Comparison of ENCODE assay signal across 12 cellular contexts in the genomic region with DNA sequence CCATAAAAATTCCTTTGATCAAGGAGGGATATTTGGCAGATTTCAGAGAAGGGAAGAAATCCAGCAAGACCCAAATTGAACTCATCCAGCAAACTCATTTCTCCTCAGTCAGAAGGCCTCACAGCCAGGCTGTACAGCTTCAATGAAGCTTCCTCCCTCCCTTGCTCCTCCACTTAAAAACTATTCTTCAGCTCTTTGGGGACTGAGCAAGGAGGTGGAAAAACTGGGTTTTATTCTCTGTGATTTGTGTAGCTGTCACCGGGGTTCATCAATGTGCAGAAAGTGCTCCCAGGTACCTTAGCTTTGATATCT.
DNase-seq lines count a peak whose midpoint lies in the region; ATAC-seq and TF ChIP-seq lines count a peak whose summit lies in the region.
"Had no signal": no experiment of that assay in that cellular context is flagged by ENCODE, and none has a peak within 500 bp of the region (broad histone marks: within the 10 kb centered on the region; RNA-seq: fewer than 3 reads in every experiment).

No MANE protein-coding gene starts in this region.

- H3K4me1 ChIP-seq in GM23338 (ENCODE audit: insufficient read depth) = peaks cover 6% of the 10 kb centered on the region

- no peak overlapping the region for H3K4me2 ChIP-seq in GM23338

- no peaks in the 10 kb centered on the region for H3K79me2 ChIP-seq in GM23338 (replicated peaks; ENCODE audit: insufficient read depth)

- intact Hi-C loops in dorsolateral prefrontal cortex (cut with DNase I) = no loop called here

- H3K4me1 Mint-ChIP-seq in GM23338 (peaks cover 5% of the 10 kb centered on the region; the same call in 2 of the 3 replicates), progenitor cell of endocrine pancreas (ENCODE audit: low read depth) (peaks cover 3% of the 10 kb centered on the region)

- H3K9me2 ChIP-seq in GM23338 (ENCODE audit: insufficient read depth) = no peaks in the 10 kb centered on the region

- H3K4me3 Mint-ChIP-seq in GM23338 (peak overlapping the region; percentile 97), progenitor cell of endocrine pancreas (ENCODE audit: low read depth) (peak overlapping the region; percentile 87)

- DNase-seq in GM23338 (ENCODE audit: low spot score) = no peak
- peak; percentile 7 for DNase-seq in LHCN-M2 (ENCODE audit: low read depth)
- DNase-seq in dorsolateral prefrontal cortex = no peak
- DNase-seq in progenitor cell of endocrine pancreas (ENCODE audit: low spot score, unreplicated experiment) = no peak
- DNase-seq in cerebellar cortex (ENCODE audit: low spot score) = no peak
- no peak for DNase-seq in NCI-H1436 (lab: John Stamatoyannopoulos, UW)
- DNase-seq in dermis blood vessel endothelial cell = no peak
- DNase-seq: central memory CD4-positive, alpha-beta T cell; left ventricle myocardium inferior; T1000 had no signal

- no peaks in the 10 kb centered on the region for H3K36me3 ChIP-seq in GM23338 (ENCODE audit: insufficient read depth)
- H3K36me3 ChIP-seq: left ventricle myocardium inferior had no signal

- peak; percentile 22 for ATAC-seq in GM23338

- H2AFZ ChIP-seq in GM23338 = no peak overlapping the region

- peaks cover 8% of the 10 kb centered on the region for H3F3A ChIP-seq in GM23338 (replicated peaks; ENCODE audit: low read depth)

- H3K27ac ChIP-seq in GM23338 (ENCODE audit: low read depth) (no peak overlapping the region), dorsolateral prefrontal cortex (peak overlapping the region in 3 of 59 donors; percentile 25 to 64 (median 63))
- H3K27ac ChIP-seq: left ventricle myocardium inferior had no signal

- H3K9me3 Mint-ChIP-seq in GM23338 = peaks cover 5% of the 10 kb centered on the region
- peaks cover 6% of the 10 kb centered on the region for H3K9me3 Mint-ChIP-seq in progenitor cell of endocrine pancreas (ENCODE audit: low read depth)
- H3K9me3 Mint-ChIP-seq: natural killer cell treated with Interleukin-12 subunit alpha and Interleukin-12 subunit beta and Interleukin-15 and Interleukin-18, amount 100 ng/mL, for 72 hours had no signal

- H3K27ac Mint-ChIP-seq in GM23338 = no peak overlapping the region
- H3K27ac Mint-ChIP-seq in progenitor cell of endocrine pancreas = no peak overlapping the region
- H3K27ac Mint-ChIP-seq: activated CD4-positive, alpha-beta memory T cell treated with anti-CD3 and anti-CD28 coated beads, Interleukin-2, amount 10 ng/mL, durations not matched to agents 7 days and 5 days had no signal

- H3K36me3 Mint-ChIP-seq in GM23338 (ENCODE audit: low read depth) = peaks cover 4% of the 10 kb centered on the region; the same call in 2 of the 3 replicates
- H3K36me3 Mint-ChIP-seq in progenitor cell of endocrine pancreas (ENCODE audit: insufficient read depth) = peaks cover 2% of the 10 kb centered on the region

- peaks cover 16% of the 10 kb centered on the region for H3K27me3 Mint-ChIP-seq in GM23338 (ENCODE audit: insufficient read depth, low read depth, poor library complexity)
- peaks cover 52% of the 10 kb centered on the region for H3K27me3 Mint-ChIP-seq in progenitor cell of endocrine pancreas

- H4K20me1 ChIP-seq in GM23338 (replicated peaks; ENCODE audit: insufficient read depth) = no peaks in the 10 kb centered on the region

- peaks cover 20% of the 10 kb centered on the region for H3K27me3 ChIP-seq in GM23338 (ENCODE audit: insufficient read depth)
- peaks cover 0 to 90% (median 19%) of the 10 kb centered on the region in 45 donors for H3K27me3 ChIP-seq in dorsolateral prefrontal cortex

- TF ChIP-seq CTCF in GM23338 (conservative IDR thresholded peaks at IDR 0.05; ENCODE audit: low read depth in 2 of 2) (no peak), dorsolateral prefrontal cortex (IDR thresholded peaks at IDR 0.05 in 54 of 56, conservative IDR thresholded peaks at IDR 0.05 in 2 of 56; ENCODE audit: low read depth in 1 of 56, partially characterized antibody in 56 of 56) (no peak), progenitor cell of endocrine pancreas (IDR thresholded peaks at IDR 0.05; ENCODE audit: unreplicated experiment) (no peak)

- H3K4me3 ChIP-seq in GM23338 (peak overlapping the region; percentile 66), dorsolateral prefrontal cortex (peak overlapping the region in 31 of 59 donors; percentile 27 to 70 (median 60))

TF ChIP-seq in GM23338, 12 proteins besides CTCF, POLR2A, EP300 and RAD21 (continues in another document):
- TF ChIP-seq POLR2AphosphoS5 (IDR thresholded peaks at IDR 0.05; ENCODE audit: low read depth) = no peak
- TF ChIP-seq REST (IDR thresholded peaks at IDR 0.05; ENCODE audit: unreplicated experiment) = no peak
- no peak for TF ChIP-seq ZNF114 (CRISPR knock-in tag; IDR thresholded peaks at IDR 0.05)
- TF ChIP-seq JUNB (IDR thresholded peaks at IDR 0.05; ENCODE audit: unreplicated experiment) = no peak
- no peak for TF ChIP-seq ZNF331 (CRISPR knock-in tag; IDR thresholded peaks at IDR 0.05; ENCODE audit: low read depth)
- TF ChIP-seq EZH2phosphoT487 (IDR thresholded peaks at IDR 0.05; ENCODE audit: unreplicated experiment) = no peak
